In the genomic region with DNA sequence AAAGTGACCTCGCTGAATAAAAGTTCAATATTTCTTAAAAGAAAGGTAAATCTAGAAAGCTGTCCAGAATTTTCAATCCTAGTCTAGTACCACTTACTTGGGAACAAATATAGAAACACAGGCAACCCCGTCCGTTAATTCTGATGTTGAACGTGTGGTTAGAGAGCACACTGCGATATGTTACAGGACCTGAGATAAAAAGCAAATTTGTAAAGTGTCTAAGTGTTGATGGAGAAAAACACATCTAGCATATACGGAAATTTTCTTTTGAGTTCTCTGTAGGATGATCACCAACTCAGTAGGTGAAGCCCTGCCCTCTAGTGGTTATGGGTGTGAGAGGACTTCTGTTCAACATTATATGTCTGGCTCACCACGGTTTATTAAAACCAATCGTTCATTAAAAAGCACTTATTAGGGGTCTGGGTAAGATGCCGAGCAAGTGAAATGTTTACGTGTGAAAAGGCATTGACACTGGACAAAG, we compare ENCODE assay signal across 8 cellular contexts. TPM values are rescaled to one million over a fixed set of nuclear protein-coding genes. Genes with fewer than 3 reads are reported as not detected.
A peak's percentile ranks its signal among the peaks of the same experiment; 100 is the strongest.
DNase-seq lines count a peak whose midpoint lies in the region; ATAC-seq, FAIRE-seq and TF ChIP-seq lines count a peak whose summit lies in the region.

No MANE protein-coding gene starts in this region.

- H3K4me1 Mint-ChIP-seq in CD4-positive, alpha-beta T cell (ENCODE audit: low read depth), result peaks cover 41% of the 10 kb centered on the region
- H3K4me1 Mint-ChIP-seq in mesothelial cell of epicardium, result peaks cover 32% of the 10 kb centered on the region

- intact Hi-C loops in CD4-positive, alpha-beta T cell (cut with DNase I, micrococcal nuclease), result loop anchor here (1.0 to 10.0 kb wide), 11 partner anchors 40 to 1832 kb away; a partner anchor contains a TSS

- CTCF ChIA-PET in CD4-positive, alpha-beta T cell (lab: Charles Lee), result interaction anchor here (0.7 to 2.5 kb wide), 11 partner anchors 10 to 781 kb away, joined by 3 to 14 read pairs (median 4); a partner anchor contains a TSS

- no peaks in the 10 kb centered on the region for H3K9me3 ChIP-seq in CD4-positive, alpha-beta T cell (ENCODE audit: control insufficient read depth, low read length)

- no peaks in the 10 kb centered on the region for H3K27me3 Mint-ChIP-seq in CD4-positive, alpha-beta T cell
- no peaks in the 10 kb centered on the region for H3K27me3 Mint-ChIP-seq in mesothelial cell of epicardium (ENCODE audit: low read depth)

- H3K27ac ChIP-seq in CD4-positive, alpha-beta T cell (ENCODE audit: low read depth, low read length), result peak overlapping the region; percentile 96

- POLR2A ChIA-PET in CD4-positive, alpha-beta T cell (lab: Charles Lee), result interaction anchor here (1.0 to 2.5 kb wide), 14 partner anchors 11 to 488 kb away, joined by 3 to 32 read pairs (median 6); a partner anchor contains a TSS

- DNase-seq in CD4-positive, alpha-beta T cell, result peak; percentile 33 to 65 (median 41)
- peak; percentile 79 for DNase-seq in NCI-H69 (lab: John Stamatoyannopoulos, UW)
- peak; percentile 51 to 70 for DNase-seq in activated CD4-positive, alpha-beta T cell treated with anti-CD3 and anti-CD28 coated beads, Interleukin-2, amount 50 U/mL, for 48 hours
- DNase-seq in mesothelial cell of epicardium (ENCODE audit: low spot score in 2 of 2, unreplicated experiment in 2 of 2), result peak in 1 of 2 experiments; percentile 57
- peak; percentile 16 to 39 for DNase-seq in stimulated activated CD8-positive, alpha-beta memory T cell treated with anti-CD3 and anti-CD28 coated beads, Interleukin-4, amount 100 ng/mL, for 1 hour (ENCODE audit: low read depth in 2 of 2, low spot score in 1 of 2)

- H3K27ac Mint-ChIP-seq in CD4-positive, alpha-beta T cell, result peak overlapping the region; percentile 96
- H3K27ac Mint-ChIP-seq in mesothelial cell of epicardium, result peak overlapping the region; percentile 99

- FAIRE-seq in endometrium (lab: Jason Lieb, UNC), result peak; percentile 61

- no peaks in the 10 kb centered on the region for H3K27me3 ChIP-seq in CD4-positive, alpha-beta T cell (ENCODE audit: control insufficient read depth, insufficient read depth, low read length)

- ATAC-seq in CD4-positive, alpha-beta T cell (ENCODE audit: poor library complexity), result peak; percentile 68
- peak; percentile 27 for ATAC-seq in GM19438 (IDR thresholded peaks at IDR 0.05; ENCODE audit: low read depth, unreplicated experiment)
- ATAC-seq in HG03571 (IDR thresholded peaks at IDR 0.05; ENCODE audit: unreplicated experiment), result peak; percentile 37

- H3K36me3 Mint-ChIP-seq in CD4-positive, alpha-beta T cell (ENCODE audit: low read depth), result peaks cover 18% of the 10 kb centered on the region
- H3K36me3 Mint-ChIP-seq in mesothelial cell of epicardium, result no peaks in the 10 kb centered on the region

- TF ChIP-seq CTCF in CD4-positive, alpha-beta T cell (IDR thresholded peaks at IDR 0.05), result peak; percentile 96
- TF ChIP-seq CTCF in mesothelial cell of epicardium (IDR thresholded peaks at IDR 0.05; ENCODE audit: unreplicated experiment), result peak; percentile 88

- no peaks in the 10 kb centered on the region for H3K9me3 Mint-ChIP-seq in CD4-positive, alpha-beta T cell
- no peaks in the 10 kb centered on the region for H3K9me3 Mint-ChIP-seq in mesothelial cell of epicardium

- H3K4me3 Mint-ChIP-seq in CD4-positive, alpha-beta T cell, result peak overlapping the region; percentile 98
- H3K4me3 Mint-ChIP-seq in mesothelial cell of epicardium, result peak overlapping the region; percentile 90

RNA-seq across cellular contexts. Expression of a gene that starts 1.1 kb away (rescaled TPM):
- 10 to 100 TPM; 40.9 to 44.0 TPM for total RNA-seq in CD4-positive, alpha-beta T cell
- 88.8 to 98.4 TPM (median 92.0 TPM) in 3 replicates for total RNA-seq in mesothelial cell of epicardium
